15 cellular contexts compared by ENCODE assay signal in genomic region chr11:47235163-47235562, GRCh38. TPM values are rescaled to one million over a fixed set of nuclear protein-coding genes. Genes with fewer than 3 reads are reported as not detected.
DNase-seq lines count a peak whose midpoint lies in the region; ATAC-seq and TF ChIP-seq lines count a peak whose summit lies in the region.
"Had no signal": no experiment of that assay in that cellular context is flagged by ENCODE, and none has a peak within 500 bp of the region (broad histone marks: within the 10 kb centered on the region; RNA-seq: fewer than 3 reads in every experiment).

No MANE protein-coding gene starts in this region.

- no TSS peak for BruUV-seq in Calu3 (replicated peaks; lab: Mats Ljungman, UMichigan)

- H3K36me3 ChIP-seq in SJSA1, result peaks cover 65% of the 10 kb centered on the region
- peaks cover 15 to 48% (median 19%) of the 10 kb centered on the region in 4 donors for H3K36me3 ChIP-seq in sigmoid colon

- CTCF ChIA-PET in activated CD4-positive, alpha-beta T cell treated with anti-CD3 and anti-CD28 coated beads, Interleukin-2, amount 10 ng/mL, durations not matched to agents 7 days and 5 days (lab: Charles Lee), result interaction anchor here (0.7 to 6.5 kb wide), 6 partner anchors 13 to 174 kb away, joined by 3 to 44 read pairs (median 4); partner anchors contain the start of gene ACP2
- CTCF ChIA-PET in Calu3 (lab: Charles Lee), result interaction anchor here (1.2 kb wide), 1 partner anchor 14 kb away, joined by 3 read pairs; the partner anchor contains the start of gene ACP2

- peaks cover 28% of the 10 kb centered on the region for H3K4me1 ChIP-seq in SJSA1 (replicated peaks)
- H3K4me1 ChIP-seq in sigmoid colon, result peaks cover 0 to 17% (median 12%) of the 10 kb centered on the region in 4 donors

- H3K27me3 ChIP-seq in SJSA1 (replicated peaks) (no peaks in the 10 kb centered on the region), sigmoid colon (no peaks in the 10 kb centered on the region)
- H3K27me3 ChIP-seq: dorsolateral prefrontal cortex, gastroesophageal sphincter had no signal

- intact Hi-C loops in dendritic cell treated with granulocyte-macrophage colony-stimulating factor and Interleukin-4, amounts not matched to agents 40 ng/mL and 50 ng/mL, for 4 days (cut with micrococcal nuclease), result no loop called here
- intact Hi-C loops in sigmoid colon (cut with DNase I), result no loop called here
- intact Hi-C loops in Calu3 (cut with micrococcal nuclease; ENCODE audit: unreplicated experiment), result no loop called here

- H3K9me3 Mint-ChIP-seq in activated CD4-positive, alpha-beta T cell treated with anti-CD3 and anti-CD28 coated beads, Interleukin-2, amount 10 ng/mL, durations not matched to agents 7 days and 5 days, result no peaks in the 10 kb centered on the region
- no peaks in the 10 kb centered on the region for H3K9me3 Mint-ChIP-seq in dendritic cell treated with granulocyte-macrophage colony-stimulating factor and Interleukin-4, amounts not matched to agents 40 ng/mL and 50 ng/mL, for 4 days
- H3K9me3 Mint-ChIP-seq in Calu3 (ENCODE audit: low read depth, unreplicated experiment), result no peaks in the 10 kb centered on the region

- peak overlapping the region; percentile 67 for H3K27ac ChIP-seq in SJSA1
- H3K27ac ChIP-seq in sigmoid colon, result peak overlapping the region; percentile 18 to 67 (median 58)

- peaks cover 32% of the 10 kb centered on the region for H3K4me1 Mint-ChIP-seq in activated CD4-positive, alpha-beta T cell treated with anti-CD3 and anti-CD28 coated beads, Interleukin-2, amount 10 ng/mL, durations not matched to agents 7 days and 5 days
- peaks cover 24% of the 10 kb centered on the region for H3K4me1 Mint-ChIP-seq in dendritic cell treated with granulocyte-macrophage colony-stimulating factor and Interleukin-4, amounts not matched to agents 40 ng/mL and 50 ng/mL, for 4 days (ENCODE audit: low read depth)
- H3K4me1 Mint-ChIP-seq in Calu3 (ENCODE audit: low read depth, unreplicated experiment), result no peaks in the 10 kb centered on the region

- TF ChIP-seq CTCF in sigmoid colon (IDR thresholded peaks at IDR 0.05) (no peak), Calu3 (IDR thresholded peaks at IDR 0.05; ENCODE audit: unreplicated experiment) (no peak)

- POLR2A ChIA-PET in activated CD4-positive, alpha-beta T cell treated with anti-CD3 and anti-CD28 coated beads, Interleukin-2, amount 10 ng/mL, durations not matched to agents 7 days and 5 days (lab: Charles Lee), result interaction anchor here (1.4 kb wide), 1 partner anchor 19 kb away, joined by 6 read pairs; no protein-coding TSS in a partner anchor

- no peak for DNase-seq in activated CD4-positive, alpha-beta T cell treated with anti-CD3 and anti-CD28 coated beads, Interleukin-2, amount 10 ng/mL, durations not matched to agents 7 days and 5 days
- DNase-seq in activated CD4-positive, alpha-beta T cell treated with anti-CD3 and anti-CD28 coated beads for 1 hour, result no peak
- DNase-seq in SJSA1 (ENCODE audit: low read depth in 1 of 2, low spot score in 2 of 2) (no peak), sigmoid colon (no peak), Calu3 (no peak), GF-D8 (lab: John Stamatoyannopoulos, UW) (no peak)
- DNase-seq: activated CD4-positive, CD25-positive, alpha-beta regulatory T cell; islet precursor cell; NCI-H1417 treated with DMSO at 0.1 percent for 48 hours; NCI-H524 had no signal

- ATAC-seq in HG03342 (IDR thresholded peaks at IDR 0.05; ENCODE audit: unreplicated experiment), result no peak
- ATAC-seq: HCT116 had no signal

- H3K36me3 Mint-ChIP-seq in activated CD4-positive, alpha-beta T cell treated with anti-CD3 and anti-CD28 coated beads, Interleukin-2, amount 10 ng/mL, durations not matched to agents 7 days and 5 days (ENCODE audit: low read depth), result peaks cover 51% of the 10 kb centered on the region
- H3K36me3 Mint-ChIP-seq in dendritic cell treated with granulocyte-macrophage colony-stimulating factor and Interleukin-4, amounts not matched to agents 40 ng/mL and 50 ng/mL, for 4 days (ENCODE audit: low read depth), result peaks cover 92% of the 10 kb centered on the region
- H3K36me3 Mint-ChIP-seq in Calu3 (ENCODE audit: insufficient read depth, unreplicated experiment), result peaks cover 12% of the 10 kb centered on the region

- TF ChIP-seq EP300 in sigmoid colon (IDR thresholded peaks at IDR 0.05), result no peak

- H3K9me3 ChIP-seq in SJSA1 (replicated peaks) (no peaks in the 10 kb centered on the region), sigmoid colon (no peaks in the 10 kb centered on the region)
- H3K9me3 ChIP-seq: gastroesophageal sphincter had no signal

- no peak for TF ChIP-seq POLR2A in sigmoid colon (IDR thresholded peaks at IDR 0.05)

- WGBS in sigmoid colon, 2 donors, result 94 to 96% methylated on average over 12 of the region's 12 CpGs

- no peak overlapping the region for H3K4me3 Mint-ChIP-seq in activated CD4-positive, alpha-beta T cell treated with anti-CD3 and anti-CD28 coated beads, Interleukin-2, amount 10 ng/mL, durations not matched to agents 7 days and 5 days
- H3K4me3 Mint-ChIP-seq in dendritic cell treated with granulocyte-macrophage colony-stimulating factor and Interleukin-4, amounts not matched to agents 40 ng/mL and 50 ng/mL, for 4 days, result no peak overlapping the region
- H3K4me3 Mint-ChIP-seq in Calu3 (ENCODE audit: low read depth, unreplicated experiment), result no peak overlapping the region

- no peaks in the 10 kb centered on the region for H3K27me3 Mint-ChIP-seq in activated CD4-positive, alpha-beta T cell treated with anti-CD3 and anti-CD28 coated beads, Interleukin-2, amount 10 ng/mL, durations not matched to agents 7 days and 5 days
- no peaks in the 10 kb centered on the region for H3K27me3 Mint-ChIP-seq in dendritic cell treated with granulocyte-macrophage colony-stimulating factor and Interleukin-4, amounts not matched to agents 40 ng/mL and 50 ng/mL, for 4 days
- H3K27me3 Mint-ChIP-seq in Calu3 (ENCODE audit: unreplicated experiment), result no peaks in the 10 kb centered on the region

- peak overlapping the region; percentile 86 for H3K27ac Mint-ChIP-seq in activated CD4-positive, alpha-beta T cell treated with anti-CD3 and anti-CD28 coated beads, Interleukin-2, amount 10 ng/mL, durations not matched to agents 7 days and 5 days
- peak overlapping the region; percentile 39 for H3K27ac Mint-ChIP-seq in dendritic cell treated with granulocyte-macrophage colony-stimulating factor and Interleukin-4, amounts not matched to agents 40 ng/mL and 50 ng/mL, for 4 days
- no peak overlapping the region for H3K27ac Mint-ChIP-seq in Calu3 (ENCODE audit: unreplicated experiment)

- no peak overlapping the region for H3K4me3 ChIP-seq in SJSA1
- no peak overlapping the region for H3K4me3 ChIP-seq in sigmoid colon
- H3K4me3 ChIP-seq: gastroesophageal sphincter had no signal

RNA-seq across cellular contexts. Expression of gene ACP2, which starts 13.5 kb away (rescaled TPM):
- 10 to 100 TPM; 28.0 to 31.7 TPM for total RNA-seq in activated CD4-positive, alpha-beta T cell treated with anti-CD3 and anti-CD28 coated beads, Interleukin-2, amount 10 ng/mL, durations not matched to agents 7 days and 5 days
- 29.8 and 34.4 TPM in 2 replicates for total RNA-seq in SJSA1 (2014; rRNA removed; shearing (Covaris generic))
- 10 to 100 TPM; 30.7 to 54.0 (median 34.9) TPM for total RNA-seq in sigmoid colon
- polyA plus RNA-seq in sigmoid colon, result 10 to 100 TPM; 15.6 to 50.9 (median 25.4) TPM
- 23.5 and 30.6 TPM in 2 replicates for total RNA-seq in Calu3 (2022)

RNA-seq across cellular contexts. Expression of gene DDB2, which starts 20.4 kb away (rescaled TPM):
- total RNA-seq in activated CD4-positive, alpha-beta T cell treated with anti-CD3 and anti-CD28 coated beads, Interleukin-2, amount 10 ng/mL, durations not matched to agents 7 days and 5 days, result 100 to 1,000 TPM; 156 to 166 TPM
- total RNA-seq in SJSA1 (2014; rRNA removed; shearing (Covaris generic)), result 41.3 and 63.5 TPM in 2 replicates
- 10 to 100 TPM; 31.9 to 44.6 (median 32.3) TPM for total RNA-seq in sigmoid colon
- 10 to 100 TPM; 21.3 to 42.0 (median 21.6) TPM for polyA plus RNA-seq in sigmoid colon
- 18.7 and 27.8 TPM in 2 replicates for total RNA-seq in Calu3 (2022)

RNA-seq across cellular contexts. Expression of gene NR1H3, which starts 22.6 kb away (rescaled TPM):
- total RNA-seq in activated CD4-positive, alpha-beta T cell treated with anti-CD3 and anti-CD28 coated beads, Interleukin-2, amount 10 ng/mL, durations not matched to agents 7 days and 5 days, result 10 to 100 TPM in 1 of 2 experiments, 1 to 10 TPM in 1; 8.4 to 10.0 TPM
- total RNA-seq in SJSA1 (2014; rRNA removed; shearing (Covaris generic)), result 11.1 and 11.8 TPM in 2 replicates
- total RNA-seq in sigmoid colon (10 to 100 TPM; 30.3 to 54.5 (median 40.2) TPM), Calu3 (2022) (11.4 and 14.2 TPM in 2 replicates)
- 10 to 100 TPM; 57.3 to 90.1 (median 61.5) TPM for polyA plus RNA-seq in sigmoid colon

RNA-seq across cellular contexts. Expression of gene MADD, which starts 34.8 kb away (rescaled TPM):
- total RNA-seq in activated CD4-positive, alpha-beta T cell treated with anti-CD3 and anti-CD28 coated beads, Interleukin-2, amount 10 ng/mL, durations not matched to agents 7 days and 5 days, result 10 to 100 TPM; 93.3 to 95.1 TPM
- total RNA-seq in SJSA1 (2014; rRNA removed; shearing (Covaris generic)), result 15.7 and 20.9 TPM in 2 replicates
- total RNA-seq in sigmoid colon (10 to 100 TPM; 25.8 to 55.7 (median 33.6) TPM), Calu3 (2022) (42.9 and 45.7 TPM in 2 replicates)
- 10 to 100 TPM; 18.6 to 32.5 (median 19.2) TPM for polyA plus RNA-seq in sigmoid colon

RNA-seq across cellular contexts. Expression of gene PACSIN3, which starts 48.9 kb away (rescaled TPM):
- total RNA-seq in activated CD4-positive, alpha-beta T cell treated with anti-CD3 and anti-CD28 coated beads, Interleukin-2, amount 10 ng/mL, durations not matched to agents 7 days and 5 days, result 1 to 10 TPM; 1.8 to 2.2 TPM
- total RNA-seq in SJSA1 (2014; rRNA removed; shearing (Covaris generic)), result 18.8 and 23.2 TPM in 2 replicates
- total RNA-seq in sigmoid colon (10 to 100 TPM; 56.0 to 78.3 (median 73.5) TPM), Calu3 (2022) (22.1 and 26.5 TPM in 2 replicates)
- polyA plus RNA-seq in sigmoid colon, result 1 to 10 TPM; 1.2 to 7.0 (median 4.8) TPM
